In genomic region chr3:43613980-43614379, GRCh38 we compare ENCODE assay signal across 22 cellular contexts.
"Had no signal": no experiment of that assay in that cellular context is flagged by ENCODE, and none has a peak within 500 bp of the region (broad histone marks: within the 10 kb centered on the region; RNA-seq: fewer than 3 reads in every experiment).

No MANE protein-coding gene starts in this region.

- H3K4me3 ChIP-seq: heart right ventricle, hepatocyte, left lung, lower lobe of right lung, psoas muscle, right atrium auricular region, right lobe of liver, suprapubic skin, thoracic aorta, tibial artery, uterus had no signal

- ATAC-seq: heart right ventricle; left lung; lower lobe of right lung; naive thymus-derived CD8-positive, alpha-beta T cell; psoas muscle; right lobe of liver had no signal

- H3K36me3 ChIP-seq: heart right ventricle, left lung, lower lobe of right lung, right atrium auricular region, right lobe of liver, suprapubic skin, thoracic aorta, tibial artery, uterus had no signal

- H3K9me3 ChIP-seq: left lung, lower lobe of right lung, psoas muscle, right atrium auricular region, right lobe of liver, suprapubic skin, thoracic aorta, tibial artery, uterus had no signal

- H3K4me1 ChIP-seq: lower lobe of right lung, parathyroid adenoma, right atrium auricular region, right lobe of liver, suprapubic skin, uterus had no signal

- H3K27me3 ChIP-seq: heart right ventricle, hepatocyte, left lung, right atrium auricular region, right lobe of liver, suprapubic skin, tibial artery, uterus had no signal

- H3K9ac ChIP-seq: parathyroid adenoma had no signal

- DNase-seq: heart right ventricle; islet precursor cell; left lung; lower lobe of right lung; mammary epithelial cell; mesenchymal stem cell; naive thymus-derived CD8-positive, alpha-beta T cell; nucleus accumbens; psoas muscle; right lobe of liver; stimulated activated CD4-positive, alpha-beta T cell treated with anti-CD3 and anti-CD28 coated beads, Interleukin-12 subunit alpha, Interleukin-12 subunit beta, amount 100 ng/mL, for 4 hours; stimulated activated CD4-positive, alpha-beta T cell treated with anti-CD3 and anti-CD28 coated beads, Interleukin-15, amount 100 ng/mL, for 24 hours; stimulated activated CD4-positive, alpha-beta T cell treated with anti-CD3 and anti-CD28 coated beads, Interleukin-2, amount 100 ng/mL, for 24 hours; stimulated activated CD4-positive, alpha-beta T cell treated with anti-CD3 and anti-CD28 coated beads, Interleukin-4, amount 100 ng/mL, for 1 hour; stimulated activated naive CD4-positive, alpha-beta T cell; tibial artery; uterus had no signal

- H3K27ac ChIP-seq: heart right ventricle, hepatocyte, left lung, lower lobe of right lung, parathyroid adenoma, psoas muscle, right atrium auricular region, right lobe of liver, suprapubic skin, thoracic aorta, tibial artery, uterus had no signal
